ENCODE assay signal across 17 cellular contexts in the genomic region with DNA sequence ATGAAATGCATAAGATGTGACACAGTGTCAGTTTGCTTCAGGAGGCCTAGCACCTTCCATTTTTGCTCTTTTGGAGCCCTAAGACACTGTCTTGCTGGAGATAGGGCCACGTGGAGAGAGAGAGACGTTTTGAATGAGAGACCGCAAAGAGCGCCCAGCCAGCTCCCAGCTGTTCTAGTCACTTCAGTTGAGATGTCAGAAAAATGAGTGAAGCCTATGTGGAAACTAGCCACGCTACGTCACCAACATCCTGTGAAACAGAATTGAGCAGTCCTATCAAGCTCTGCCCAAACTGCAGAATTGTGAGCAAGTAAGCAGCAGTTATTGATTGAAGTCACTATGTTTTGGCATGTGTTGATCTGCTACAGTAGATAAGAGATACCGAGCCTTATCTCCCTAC. TPM values are rescaled to one million over a fixed set of nuclear protein-coding genes. Genes with fewer than 3 reads are reported as not detected.
DNase-seq lines count a peak whose midpoint lies in the region; FAIRE-seq and TF ChIP-seq lines count a peak whose summit lies in the region.
"Had no signal": no experiment of that assay in that cellular context is flagged by ENCODE, and none has a peak within 500 bp of the region (broad histone marks: within the 10 kb centered on the region; RNA-seq: fewer than 3 reads in every experiment).

No MANE protein-coding gene starts in this region.

- no peaks in the 10 kb centered on the region for H3K9me3 ChIP-seq in KOPT-K1 (ENCODE audit: insufficient read depth, low read length, poor library complexity, severe bottlenecking)
- H3K9me3 ChIP-seq: right atrium auricular region, thoracic aorta had no signal

- H3K27ac ChIP-seq in KOPT-K1 (ENCODE audit: low read depth, low read length, poor library complexity, severe bottlenecking): peak overlapping the region; percentile 74
- H3K27ac ChIP-seq: C4-2B, right atrium auricular region, thoracic aorta had no signal

- DNase-seq in CMK (ENCODE audit: low read depth) (peak; percentile 60), myocyte (ENCODE audit: low read depth) (peak; percentile 80), NCI-H2107 treated with DMSO at 0.1 percent for 48 hours (lab: John Stamatoyannopoulos, UW; ENCODE audit: unreplicated experiment) (no peak), NCI-H2107 (lab: John Stamatoyannopoulos, UW) (no peak), H54 (ENCODE audit: insufficient read length, low spot score) (no peak), NCI-H82 (lab: John Stamatoyannopoulos, UW) (no peak)
- peak; percentile 5 to 16 for DNase-seq in activated CD4-positive, alpha-beta T cell treated with anti-CD3 and anti-CD28 coated beads, Interleukin-2, amount 50 U/mL, for 48 hours
- DNase-seq: IMR-90, naive B cell, NCI-H524 treated with DMSO at 0.1 percent for 48 hours had no signal

- TF ChIP-seq POLR2A in H54 (IDR thresholded peaks at IDR 0.05; ENCODE audit: low read depth, low read length): no peak

- no peak for FAIRE-seq in H54 (lab: Jason Lieb, UNC)
- FAIRE-seq: G401.6, TTC549 had no signal

- no peaks in the 10 kb centered on the region; the same call in 1 of the 2 replicates for H3K36me3 ChIP-seq in KOPT-K1 (ENCODE audit: insufficient read depth, low read length)
- H3K36me3 ChIP-seq: right atrium auricular region, thoracic aorta had no signal

RNA-seq across cellular contexts. Expression of gene GPR82, which starts 13.1 kb away (rescaled TPM):
- total RNA-seq in myocyte: not detected in 2 replicates
- 0.06 TPM for polyA plus RNA-seq in myocyte (2012)
- total RNA-seq: chondrocyte, IMR-90 had no signal
- polyA plus RNA-seq: IMR-90 had no signal

RNA-seq across cellular contexts. Expression of gene GPR34, which starts 48.3 kb away (rescaled TPM):
- total RNA-seq in myocyte: 0.21 TPM in 1 of 2 replicates, not detected in the other
- polyA plus RNA-seq in myocyte (2012): 0.10 TPM
- total RNA-seq: chondrocyte, IMR-90 had no signal
- polyA plus RNA-seq: IMR-90 had no signal

Comparison
In these comparisons a context has a peak if more than half of its experiments do, and no peak if none do; other contexts are left out.
1. DNase-seq: peak in CMK (single experiment), activated CD4-positive, alpha-beta T cell treated with anti-CD3 and anti-CD28 coated beads, Interleukin-2, amount 50 U/mL, for 48 hours (2 of 2) and myocyte (single experiment); none in NCI-H2107 treated with DMSO at 0.1 percent for 48 hours (single experiment), NCI-H2107 (single experiment), H54 (single experiment) and NCI-H82 (single experiment).